Comparison of ENCODE assay signal across 18 cellular contexts in the genomic region with DNA sequence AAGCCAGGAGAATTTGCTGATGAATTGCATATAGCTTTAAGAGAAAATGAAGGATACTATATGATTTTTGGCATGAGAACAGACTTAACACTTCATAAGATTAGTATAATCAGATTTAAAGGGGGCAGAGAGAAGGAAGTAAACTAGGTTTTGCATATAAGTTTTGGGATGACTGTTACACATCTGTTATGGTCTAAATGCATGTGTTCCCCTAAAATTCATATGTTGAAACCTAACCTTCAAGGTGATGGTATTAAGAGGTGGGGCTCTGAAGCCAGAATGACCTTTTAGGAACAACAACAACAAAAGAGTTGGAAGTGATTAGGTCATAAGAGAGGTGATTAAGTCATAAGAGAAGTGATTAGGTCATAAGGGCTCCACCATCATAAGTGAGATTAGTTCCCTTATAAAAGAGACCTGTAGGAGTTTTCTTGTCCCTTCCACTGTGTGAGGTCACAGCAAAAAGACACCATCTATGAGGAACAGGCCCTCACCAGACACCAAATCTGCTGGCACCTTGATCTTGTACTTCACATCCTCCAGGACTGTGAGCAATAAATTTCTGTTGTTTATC. TPM values are rescaled to one million over a fixed set of nuclear protein-coding genes. Genes with fewer than 3 reads are reported as not detected.
DNase-seq lines count a peak whose midpoint lies in the region; ATAC-seq and TF ChIP-seq lines count a peak whose summit lies in the region.
"Had no signal": no experiment of that assay in that cellular context is flagged by ENCODE, and none has a peak within 500 bp of the region (broad histone marks: within the 10 kb centered on the region; RNA-seq: fewer than 3 reads in every experiment).

No MANE protein-coding gene starts in this region.

- no peak overlapping the region for H3K4me3 ChIP-seq in Caco-2 (ENCODE audit: low read depth, low read length)
- H3K4me3 ChIP-seq: BLaER1 treated with 17β-estradiol and CSF1 and Interleukin-3, amounts not matched to agents 10 nM and 100 nM had no signal

- H3K9me3 Mint-ChIP-seq in activated B cell treated with CpG ODN at 0.5 μM for 24 hours (no peaks in the 10 kb centered on the region), Caco-2 (ENCODE audit: unreplicated experiment) (no peaks in the 10 kb centered on the region)
- H3K9me3 Mint-ChIP-seq: CD8-positive, alpha-beta memory T cell had no signal

- in situ Hi-C loops in GM13976 (cut with MboI; ENCODE audit: low sequenced_read_pairs, unreplicated experiment): no loop called here

- no TSS peak for BruUV-seq in Caco-2 (replicated peaks; lab: Mats Ljungman, UMichigan)

- no peaks in the 10 kb centered on the region for H3K27me3 ChIP-seq in Caco-2 (replicated peaks; ENCODE audit: control insufficient read depth, insufficient read depth, low read length)

- H3K36me3 ChIP-seq in Caco-2 (ENCODE audit: control insufficient read depth, insufficient read depth, low read length): no peaks in the 10 kb centered on the region
- H3K36me3 ChIP-seq: BLaER1 treated with 17β-estradiol and CSF1 and Interleukin-3, amounts not matched to agents 10 nM and 100 nM had no signal

- ATAC-seq in GM19395 (IDR thresholded peaks at IDR 0.05; ENCODE audit: unreplicated experiment) (peak; percentile 66), activated B cell treated with CpG ODN at 0.5 μM for 24 hours (ENCODE audit: low read depth) (peak; percentile 45), GM21515 (IDR thresholded peaks at IDR 0.05; ENCODE audit: unreplicated experiment) (no peak)
- ATAC-seq: Right ventricle myocardium inferior had no signal

- H3K4me1 Mint-ChIP-seq in activated B cell treated with CpG ODN at 0.5 μM for 24 hours: no peaks in the 10 kb centered on the region
- H3K4me1 Mint-ChIP-seq in Caco-2 (ENCODE audit: low read depth, unreplicated experiment): no peaks in the 10 kb centered on the region

- H3K36me3 Mint-ChIP-seq in activated B cell treated with CpG ODN at 0.5 μM for 24 hours (ENCODE audit: low read depth): no peaks in the 10 kb centered on the region
- H3K36me3 Mint-ChIP-seq in Caco-2 (ENCODE audit: insufficient read depth, unreplicated experiment): no peaks in the 10 kb centered on the region
- H3K36me3 Mint-ChIP-seq: CD8-positive, alpha-beta memory T cell had no signal

- TF ChIP-seq CTCF in GM13976 (IDR thresholded peaks at IDR 0.05; ENCODE audit: borderline replicate concordance, control extremely low read depth, extremely low read depth, insufficient read depth, missing control alignments): no peak
- TF ChIP-seq CTCF in activated B cell treated with CpG ODN at 0.5 μM for 24 hours (IDR thresholded peaks at IDR 0.05): no peak
- TF ChIP-seq CTCF in Caco-2 (IDR thresholded peaks at IDR 0.05; ENCODE audit: insufficient read depth in 1 of 2, low read depth in 1 of 2, low read length in 1 of 2, severe bottlenecking in 1 of 2, unreplicated experiment in 1 of 2): no peak

- H3K27ac Mint-ChIP-seq in activated B cell treated with CpG ODN at 0.5 μM for 24 hours (no peak overlapping the region), Caco-2 (ENCODE audit: unreplicated experiment) (no peak overlapping the region)
- H3K27ac Mint-ChIP-seq: CD8-positive, alpha-beta memory T cell had no signal

- CTCF ChIA-PET in activated B cell treated with CpG ODN at 0.5 μM for 24 hours (lab: Charles Lee) (no interaction called here), Caco-2 (lab: Charles Lee) (no interaction called here)

- peak; percentile 30 for DNase-seq in CD1c-positive myeloid dendritic cell (ENCODE audit: extremely low spot score)
- peak; percentile 12 for DNase-seq in GM13976 (ENCODE audit: low spot score)
- DNase-seq in activated B cell treated with CpG ODN at 0.5 μM for 24 hours: no peak
- DNase-seq in DMS53 treated with DMSO at 0.1 percent for 48 hours (lab: John Stamatoyannopoulos, UW; ENCODE audit: unreplicated experiment): no peak
- DNase-seq in Caco-2: no peak
- DNase-seq: CD8-positive, alpha-beta memory T cell; DMS79 treated with DMSO at 0.1 percent for 48 hours; KBM-7; NCI-H1105 treated with DMSO at 0.1 percent for 48 hours; NCI-H1694; NCI-H2081 treated with DMSO at 0.1 percent for 48 hours; T-helper 2 cell had no signal

- H3K4me1 ChIP-seq in Caco-2: no peaks in the 10 kb centered on the region

- intact Hi-C loops in activated B cell treated with CpG ODN at 0.5 μM for 24 hours (cut with micrococcal nuclease) (no loop called here), Caco-2 (cut with micrococcal nuclease; ENCODE audit: unreplicated experiment) (no loop called here)

- H3K4me3 Mint-ChIP-seq in activated B cell treated with CpG ODN at 0.5 μM for 24 hours: no peak overlapping the region
- no peak overlapping the region for H3K4me3 Mint-ChIP-seq in Caco-2 (ENCODE audit: unreplicated experiment)
- H3K4me3 Mint-ChIP-seq: CD8-positive, alpha-beta memory T cell had no signal

- no peaks in the 10 kb centered on the region for H3K9me3 ChIP-seq in Caco-2
- H3K9me3 ChIP-seq: BLaER1 treated with 17β-estradiol and CSF1 and Interleukin-3, amounts not matched to agents 10 nM and 100 nM had no signal

- H3K27me3 Mint-ChIP-seq in activated B cell treated with CpG ODN at 0.5 μM for 24 hours (peaks cover 19% of the 10 kb centered on the region), Caco-2 (ENCODE audit: insufficient read depth, unreplicated experiment) (peaks cover 26% of the 10 kb centered on the region)

- POLR2A ChIA-PET in activated B cell treated with CpG ODN at 0.5 μM for 24 hours (lab: Charles Lee): no interaction called here
- POLR2A ChIA-PET in Caco-2 (lab: Charles Lee): no interaction called here

RNA-seq across cellular contexts. Expression of a gene that starts 6.8 kb away (rescaled TPM):
- not detected in 2 replicates for total RNA-seq in activated B cell treated with CpG ODN at 0.5 μM for 24 hours
- total RNA-seq in Caco-2 (2022): not detected in 2 replicates
- total RNA-seq: A673; CD8-positive, alpha-beta memory T cell; Right ventricle myocardium inferior had no signal

RNA-seq across cellular contexts. Expression of a gene that starts 29.4 kb away (rescaled TPM):
- total RNA-seq in activated B cell treated with CpG ODN at 0.5 μM for 24 hours (not detected in 2 replicates), Caco-2 (2022) (not detected in 2 replicates)
- total RNA-seq: A673; CD8-positive, alpha-beta memory T cell; SK-MEL-5 had no signal

RNA-seq across cellular contexts. Expression of a gene that starts 33.5 kb away (rescaled TPM):
- total RNA-seq in activated B cell treated with CpG ODN at 0.5 μM for 24 hours (0.86 and 1.0 TPM in 2 replicates), Caco-2 (2022) (0.28 and 0.36 TPM in 2 replicates)

RNA-seq across cellular contexts. Expression of a gene that starts 47.8 kb away (rescaled TPM):
- 0.20 TPM in 1 of 2 replicates, not detected in the other for total RNA-seq in activated B cell treated with CpG ODN at 0.5 μM for 24 hours
- 6.9 and 7.8 TPM in 2 replicates for total RNA-seq in Caco-2 (2022)
- total RNA-seq: A673 had no signal

Comparison
In these comparisons a context has a peak if more than half of its experiments do, and no peak if none do; other contexts are left out.
1. DNase-seq: peak in CD1c-positive myeloid dendritic cell (single experiment) and GM13976 (single experiment); none in activated B cell treated with CpG ODN at 0.5 μM for 24 hours (single experiment), DMS53 treated with DMSO at 0.1 percent for 48 hours (single experiment) and Caco-2 (0 of 2).